In genomic region chr19:1865172-1866010, GRCh38 we compare ENCODE assay signal across 8 cellular contexts. TPM values are rescaled to one million over a fixed set of nuclear protein-coding genes. Genes with fewer than 3 reads are reported as not detected.
DNase-seq lines count a peak whose midpoint lies in the region; ATAC-seq and TF ChIP-seq lines count a peak whose summit lies in the region.

No MANE protein-coding gene starts in this region.

- H3K36me3 ChIP-seq in GM06990 (ENCODE audit: control insufficient read depth, insufficient read depth, low read length) (peaks cover under 1% of the 10 kb centered on the region; the same call in 1 of the 2 replicates), SJCRH30 (no peaks in the 10 kb centered on the region), esophagus squamous epithelium (peaks cover 0 to 6% (median 5%) of the 10 kb centered on the region in 3 donors)

- 92 to 97% methylated on average over 6 of the region's 17 CpGs for whole genome bisulfite sequencing in esophagus squamous epithelium, 2 donors

- ATAC-seq in GM19397 (IDR thresholded peaks at IDR 0.05; ENCODE audit: unreplicated experiment) = no peak

- peak overlapping the region; percentile 66 for H3K4me3 ChIP-seq in GM06990 (replicated peaks; ENCODE audit: low read depth, low read length)
- H3K4me3 ChIP-seq in SJCRH30 = peak overlapping the region; percentile 78
- peak overlapping the region; percentile 77 to 87 (median 86) for H3K4me3 ChIP-seq in esophagus squamous epithelium
- peak overlapping the region; percentile 32 for H3K4me3 ChIP-seq in retinal pigment epithelial cell (ENCODE audit: low read length)

- H3K9me3 ChIP-seq in SJCRH30 (replicated peaks) (no peaks in the 10 kb centered on the region), esophagus squamous epithelium (no peaks in the 10 kb centered on the region)

- H3K27me3 ChIP-seq in GM06990 (replicated peaks; ENCODE audit: control insufficient read depth, insufficient read depth, low read length) (no peaks in the 10 kb centered on the region), SJCRH30 (no peaks in the 10 kb centered on the region), esophagus squamous epithelium (no peaks in the 10 kb centered on the region)

- no peak for DNase-seq in GM06990 (ENCODE audit: extremely low read depth, insufficient read length)
- DNase-seq in SJCRH30 = no peak
- no peak for DNase-seq in esophagus squamous epithelium (lab: John Stamatoyannopoulos, UW)
- no peak for DNase-seq in retinal pigment epithelial cell (ENCODE audit: low read depth)
- no peak for DNase-seq in NOMO-1 treated with dmso at 0.1 percent for 144 hours (lab: John Stamatoyannopoulos, UW; ENCODE audit: unreplicated experiment)
- no peak for DNase-seq in cerebellar nuclear complex (lab: John Stamatoyannopoulos, UW)
- DNase-seq in cerebellum (ENCODE audit: low spot score) = no peak

- TF ChIP-seq POLR2A in esophagus squamous epithelium (IDR thresholded peaks at IDR 0.05) = no peak

- H3K27ac ChIP-seq in SJCRH30 (peak overlapping the region; percentile 95), esophagus squamous epithelium (peak overlapping the region; percentile 95 to 97 (median 96))

- no peaks in the 10 kb centered on the region; the same call in 1 of the 2 replicates for H3K4me1 ChIP-seq in SJCRH30
- H3K4me1 ChIP-seq in esophagus squamous epithelium = peaks cover 21 to 43% (median 25%) of the 10 kb centered on the region in 3 donors

- no peak for TF ChIP-seq CTCF in GM06990 (IDR thresholded peaks at IDR 0.05; ENCODE audit: insufficient read depth, low read length, poor library complexity, severe bottlenecking)
- no peak for TF ChIP-seq CTCF in esophagus squamous epithelium (IDR thresholded peaks at IDR 0.05)
- TF ChIP-seq CTCF in retinal pigment epithelial cell (conservative IDR thresholded peaks at IDR 0.05; ENCODE audit: low read depth, low read length) = no peak

- intact Hi-C loops in esophagus squamous epithelium (cut with DNase I) = no loop called here

RNA-seq across cellular contexts. Expression of gene KLF16, which starts 2.0 kb away (rescaled TPM):
- total RNA-seq in SJCRH30 (2014; rRNA removed; shearing (Covaris generic)) = 5.1 and 5.8 TPM in 2 replicates
- total RNA-seq in esophagus squamous epithelium (10 to 100 TPM in 1 of 4 donors, 1 to 10 TPM in 3; 8.3 to 13.5 (median 9.1) TPM), cerebellum (2.0 TPM)

RNA-seq across cellular contexts. Expression of gene REXO1, which starts 17.1 kb away (rescaled TPM):
- 17.7 and 19.1 TPM in 2 replicates for total RNA-seq in SJCRH30 (2014; rRNA removed; shearing (Covaris generic))
- 10 to 100 TPM in 3 of 4 donors, 1 to 10 TPM in 1; 7.5 to 16.4 (median 15.4) TPM for total RNA-seq in esophagus squamous epithelium
- total RNA-seq in cerebellum = 9.8 TPM

RNA-seq across cellular contexts. Expression of gene ABHD17A, which starts 19.9 kb away (rescaled TPM):
- total RNA-seq in SJCRH30 (2014; rRNA removed; shearing (Covaris generic)) = 39.2 and 41.6 TPM in 2 replicates
- total RNA-seq in esophagus squamous epithelium = 10 to 100 TPM; 78.4 to 91.7 (median 82.9) TPM
- 37.5 TPM for total RNA-seq in cerebellum

RNA-seq across cellular contexts. Expression of gene ADAT3, which starts 39.8 kb away (rescaled TPM):
- total RNA-seq in SJCRH30 (2014; rRNA removed; shearing (Covaris generic)) = 4.7 and 4.8 TPM in 2 replicates
- total RNA-seq in esophagus squamous epithelium (10 to 100 TPM in 2 of 4 donors, 1 to 10 TPM in 2; 4.7 to 20.4 (median 11.1) TPM), cerebellum (4.0 TPM)

RNA-seq across cellular contexts. Expression of gene SCAMP4, which starts 39.8 kb away (rescaled TPM):
- 29.1 and 29.2 TPM in 2 replicates for total RNA-seq in SJCRH30 (2014; rRNA removed; shearing (Covaris generic))
- total RNA-seq in esophagus squamous epithelium = 100 to 1,000 TPM in 1 of 4 donors, 10 to 100 TPM in 3; 49.8 to 144 (median 83.9) TPM
- total RNA-seq in cerebellum = 19.6 TPM

Comparison
In these comparisons a context has a peak if more than half of its experiments do, and no peak if none do; other contexts are left out.
1. H3K4me3 ChIP-seq: peak in every context shown above with its lines; median percentile 86 in esophagus squamous epithelium; 78 in SJCRH30; 66 in GM06990; 32 in retinal pigment epithelial cell.